Comparison of ENCODE assay signal across 14 cellular contexts in the genomic region with DNA sequence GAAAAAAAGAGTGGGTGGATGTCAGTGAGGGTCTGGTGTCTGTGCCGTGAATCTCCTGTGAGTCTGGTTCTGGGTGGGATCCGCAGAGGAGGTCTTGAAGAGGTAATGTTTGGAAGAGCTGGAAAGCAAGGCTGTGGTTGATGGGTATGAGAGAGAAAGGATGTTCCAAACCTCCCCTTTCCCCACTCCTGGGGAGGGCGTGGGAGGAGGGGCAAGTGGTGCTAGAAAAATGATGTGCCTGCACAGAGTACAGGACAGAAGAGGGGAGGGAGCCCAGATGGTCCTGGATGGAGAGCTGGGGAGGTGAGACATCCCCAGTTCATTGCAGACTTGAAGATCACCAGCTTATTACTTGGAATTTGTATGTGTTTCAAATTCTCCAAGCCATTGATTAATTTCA. TPM values are rescaled to one million over a fixed set of nuclear protein-coding genes. Genes with fewer than 3 reads are reported as not detected.
DNase-seq lines count a peak whose midpoint lies in the region; ATAC-seq and TF ChIP-seq lines count a peak whose summit lies in the region.
"Had no signal": no experiment of that assay in that cellular context is flagged by ENCODE, and none has a peak within 500 bp of the region (broad histone marks: within the 10 kb centered on the region; RNA-seq: fewer than 3 reads in every experiment).

No MANE protein-coding gene starts in this region.

- H3K9me3 Mint-ChIP-seq in CD4-positive, alpha-beta memory T cell = no peaks in the 10 kb centered on the region
- no peaks in the 10 kb centered on the region for H3K9me3 Mint-ChIP-seq in activated naive CD8-positive, alpha-beta T cell (ENCODE audit: low read depth)
- H3K9me3 Mint-ChIP-seq in naive thymus-derived CD8-positive, alpha-beta T cell = no peaks in the 10 kb centered on the region

- intact Hi-C loops in CD4-positive, alpha-beta memory T cell (cut with micrococcal nuclease) = no loop called here

- peaks cover 30 to 70% (median 48%) of the 10 kb centered on the region in 4 donors for H3K4me1 Mint-ChIP-seq in CD4-positive, alpha-beta memory T cell
- peaks cover 58% of the 10 kb centered on the region for H3K4me1 Mint-ChIP-seq in activated naive CD8-positive, alpha-beta T cell (ENCODE audit: low read depth)
- H3K4me1 Mint-ChIP-seq in naive thymus-derived CD8-positive, alpha-beta T cell = peaks cover 38 to 78% (median 73%) of the 10 kb centered on the region in 4 donors

- peaks cover 44% of the 10 kb centered on the region for H3K36me3 ChIP-seq in CD4-positive, alpha-beta memory T cell (ENCODE audit: insufficient read depth, low read length)
- peaks cover 10 to 51% of the 10 kb centered on the region in 2 experiments; a peak in 2 of 3 replicates for H3K36me3 ChIP-seq in HEK293 (ENCODE audit: control insufficient read depth in 2 of 2, insufficient read depth in 1 of 2, low read length in 2 of 2)
- H3K36me3 ChIP-seq in right atrium auricular region = peaks cover 25% of the 10 kb centered on the region

- peak overlapping the region; percentile 29 for H3K27ac ChIP-seq in CD4-positive, alpha-beta memory T cell (ENCODE audit: low read depth, low read length)
- no peak overlapping the region for H3K27ac ChIP-seq in HEK293 (ENCODE audit: extremely low read depth, low read depth, low read length)
- H3K27ac ChIP-seq in right atrium auricular region = no peak overlapping the region

- H3K27me3 Mint-ChIP-seq in CD4-positive, alpha-beta memory T cell = no peaks in the 10 kb centered on the region
- no peaks in the 10 kb centered on the region for H3K27me3 Mint-ChIP-seq in activated naive CD8-positive, alpha-beta T cell
- H3K27me3 Mint-ChIP-seq in naive thymus-derived CD8-positive, alpha-beta T cell = no peaks in the 10 kb centered on the region

- no peaks in the 10 kb centered on the region for H3K27me3 ChIP-seq in CD4-positive, alpha-beta memory T cell (ENCODE audit: insufficient read depth, low read length)
- H3K27me3 ChIP-seq in right atrium auricular region = no peaks in the 10 kb centered on the region
- H3K27me3 ChIP-seq: cardiac muscle cell, esophagus muscularis mucosa, testis had no signal

- TF ChIP-seq CTCF in HEK293 (tag by site-specific recombination; IDR thresholded peaks at IDR 0.05) (no peak), right atrium auricular region (IDR thresholded peaks at IDR 0.05) (no peak)

- H3K4me3 Mint-ChIP-seq in CD4-positive, alpha-beta memory T cell = peak overlapping the region in 6 of 8 donors; percentile 3 to 84 (median 59)
- peak overlapping the region; percentile 95 for H3K4me3 Mint-ChIP-seq in activated naive CD8-positive, alpha-beta T cell
- peak overlapping the region; percentile 55 to 100 (median 74) for H3K4me3 Mint-ChIP-seq in naive thymus-derived CD8-positive, alpha-beta T cell

- POLR2A ChIA-PET in CD4-positive, alpha-beta memory T cell (lab: Charles Lee; ENCODE audit: partially characterized antibody) = no interaction called here
- POLR2A ChIA-PET in HEK293 (lab: Yijun Ruan, JAX) = no interaction called here
- POLR2A ChIA-PET in naive thymus-derived CD8-positive, alpha-beta T cell (lab: Charles Lee) = interaction anchor here (0.8 to 5.2 kb wide), 3 partner anchors 15 to 81 kb away, joined by 3 to 109 read pairs (median 3); partner anchors contain the start of genes KLHDC3 and MEA1

- ATAC-seq in naive thymus-derived CD8-positive, alpha-beta T cell = no peak

- H3K4me1 ChIP-seq in CD4-positive, alpha-beta memory T cell (ENCODE audit: insufficient read depth, low read length) = peaks cover 54% of the 10 kb centered on the region
- H3K4me1 ChIP-seq in HEK293 (ENCODE audit: control insufficient read depth, insufficient read depth, low read length) (peaks cover 3% of the 10 kb centered on the region; the same call in 1 of the 2 replicates), right atrium auricular region (peaks cover 0 to 21% of the 10 kb centered on the region in 2 donors)

- peaks cover 32 to 59% of the 10 kb centered on the region in 2 donors for H3K36me3 Mint-ChIP-seq in CD4-positive, alpha-beta memory T cell
- H3K36me3 Mint-ChIP-seq in activated naive CD8-positive, alpha-beta T cell = peaks cover 7% of the 10 kb centered on the region
- H3K36me3 Mint-ChIP-seq in naive thymus-derived CD8-positive, alpha-beta T cell = peaks cover 0 to 56% (median 6%) of the 10 kb centered on the region in 3 donors

- H3K9me3 ChIP-seq in CD4-positive, alpha-beta memory T cell (ENCODE audit: control insufficient read depth in 1 of 2, low read length in 2 of 2) = no peaks in the 10 kb centered on the region
- H3K9me3 ChIP-seq in HEK293 (ENCODE audit: control insufficient read depth, insufficient read depth, low read depth, low read length) (no peaks in the 10 kb centered on the region), right atrium auricular region (no peaks in the 10 kb centered on the region)
- H3K9me3 ChIP-seq: esophagus muscularis mucosa, testis had no signal

- no peak for DNase-seq in CD4-positive, alpha-beta memory T cell
- DNase-seq in naive thymus-derived CD8-positive, alpha-beta T cell = no peak
- DNase-seq in LoVo (ENCODE audit: low spot score) (no peak), NCI-H510A treated with DMSO at 0.1 percent for 48 hours (lab: John Stamatoyannopoulos, UW) (no peak), right atrium auricular region (ENCODE audit: low spot score) (no peak)
- DNase-seq in stimulated activated CD4-positive, alpha-beta T cell treated with anti-CD3 and anti-CD28 coated beads, Interleukin-15, amount 100 ng/mL, for 24 hours = no peak
- DNase-seq: hypothalamus, mammary epithelial cell, testis had no signal

- H3K4me3 ChIP-seq in CD4-positive, alpha-beta memory T cell (ENCODE audit: low read length in 2 of 2) = no peak overlapping the region
- H3K4me3 ChIP-seq in HEK293 (ENCODE audit: low read depth, low read length) (no peak overlapping the region), right atrium auricular region (no peak overlapping the region)
- H3K4me3 ChIP-seq: cardiac muscle cell, esophagus muscularis mucosa, testis had no signal

- CTCF ChIA-PET in CD4-positive, alpha-beta memory T cell (lab: Charles Lee; ENCODE audit: partially characterized antibody) = no interaction called here
- CTCF ChIA-PET in HEK293 (lab: Yijun Ruan, JAX) = interaction anchor here (0.7 to 2.0 kb wide), 3 partner anchors 13 to 43 kb away, joined by 3 to 5 read pairs (median 3); no protein-coding TSS in a partner anchor

- peak overlapping the region; percentile 63 to 98 (median 86) for H3K27ac Mint-ChIP-seq in CD4-positive, alpha-beta memory T cell
- H3K27ac Mint-ChIP-seq in activated naive CD8-positive, alpha-beta T cell = peak overlapping the region; percentile 84
- peak overlapping the region; percentile 86 to 99 (median 94) for H3K27ac Mint-ChIP-seq in naive thymus-derived CD8-positive, alpha-beta T cell

TF ChIP-seq in HEK293, 187 proteins besides CTCF, POLR2A, EP300 and RAD21 (continues in another document):
- 0 out of 2 replicates have a peak, but pooled peaks have one; percentile 25 for TF ChIP-seq PRDM1 (tag by site-specific recombination; IDR thresholded peaks at IDR 0.05)
- TF ChIP-seq, protein P1, sequence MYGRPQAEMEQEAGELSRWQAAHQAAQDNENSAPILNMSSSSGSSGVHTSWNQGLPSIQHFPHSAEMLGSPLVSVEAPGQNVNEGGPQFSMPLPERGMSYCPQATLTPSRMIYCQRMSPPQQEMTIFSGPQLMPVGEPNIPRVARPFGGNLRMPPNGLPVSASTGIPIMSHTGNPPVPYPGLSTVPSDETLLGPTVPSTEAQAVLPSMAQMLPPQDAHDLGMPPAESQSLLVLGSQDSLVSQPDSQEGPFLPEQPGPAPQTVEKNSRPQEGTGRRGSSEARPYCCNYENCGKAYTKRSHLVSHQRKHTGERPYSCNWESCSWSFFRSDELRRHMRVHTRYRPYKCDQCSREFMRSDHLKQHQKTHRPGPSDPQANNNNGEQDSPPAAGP (tag by site-specific recombination; IDR thresholded peaks at IDR 0.05) = no peak
- TF ChIP-seq, protein P2, sequence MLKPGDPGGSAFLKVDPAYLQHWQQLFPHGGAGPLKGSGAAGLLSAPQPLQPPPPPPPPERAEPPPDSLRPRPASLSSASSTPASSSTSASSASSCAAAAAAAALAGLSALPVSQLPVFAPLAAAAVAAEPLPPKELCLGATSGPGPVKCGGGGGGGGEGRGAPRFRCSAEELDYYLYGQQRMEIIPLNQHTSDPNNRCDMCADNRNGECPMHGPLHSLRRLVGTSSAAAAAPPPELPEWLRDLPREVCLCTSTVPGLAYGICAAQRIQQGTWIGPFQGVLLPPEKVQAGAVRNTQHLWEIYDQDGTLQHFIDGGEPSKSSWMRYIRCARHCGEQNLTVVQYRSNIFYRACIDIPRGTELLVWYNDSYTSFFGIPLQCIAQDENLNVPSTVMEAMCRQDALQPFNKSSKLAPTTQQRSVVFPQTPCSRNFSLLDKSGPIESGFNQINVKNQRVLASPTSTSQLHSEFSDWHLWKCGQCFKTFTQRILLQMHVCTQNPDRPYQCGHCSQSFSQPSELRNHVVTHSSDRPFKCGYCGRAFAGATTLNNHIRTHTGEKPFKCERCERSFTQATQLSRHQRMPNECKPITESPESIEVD (tag by site-specific recombination; IDR thresholded peaks at IDR 0.05) = no peak

RNA-seq across cellular contexts. Expression of gene CNPY3, which starts 3.1 kb away (rescaled TPM):
- 10 to 100 TPM; 83.4 to 86.7 TPM for total RNA-seq in CD4-positive, alpha-beta memory T cell
- 10 to 100 TPM; 92.7 to 95.8 TPM for polyA plus RNA-seq in CD4-positive, alpha-beta memory T cell
- 100 to 1,000 TPM; 102 to 103 TPM for total RNA-seq in naive thymus-derived CD8-positive, alpha-beta T cell
- polyA plus RNA-seq in naive thymus-derived CD8-positive, alpha-beta T cell = 100 to 1,000 TPM in 2 of 3 donors, 10 to 100 TPM in 1; 90.3 to 158 (median 124) TPM
- 10 to 100 TPM; 22.0 to 26.5 TPM for total RNA-seq in right atrium auricular region

RNA-seq across cellular contexts. Expression of gene PTCRA, which starts 16.6 kb away (rescaled TPM):
- total RNA-seq in CD4-positive, alpha-beta memory T cell = not detected
- polyA plus RNA-seq in CD4-positive, alpha-beta memory T cell = not detected
- total RNA-seq in naive thymus-derived CD8-positive, alpha-beta T cell = not detected
- not detected for polyA plus RNA-seq in naive thymus-derived CD8-positive, alpha-beta T cell
- total RNA-seq in right atrium auricular region = 1 to 10 TPM in 1 of 2 donors, not detected in 1; 1.6 TPM
- total RNA-seq: cardiac muscle cell, mammary epithelial cell, renal cortical epithelial cell had no signal
- polyA plus RNA-seq: cardiac muscle cell, mammary epithelial cell had no signal

RNA-seq across cellular contexts. Expression of gene GNMT, which starts 28.1 kb away (rescaled TPM):
- total RNA-seq in CD4-positive, alpha-beta memory T cell = 1 to 10 TPM; 1.1 to 1.2 TPM
- under 1 TPM in 1 of 2 donors, not detected in 1; 0.36 TPM for polyA plus RNA-seq in CD4-positive, alpha-beta memory T cell
- 1 to 10 TPM; 1.9 to 2.1 TPM for total RNA-seq in naive thymus-derived CD8-positive, alpha-beta T cell
- polyA plus RNA-seq in naive thymus-derived CD8-positive, alpha-beta T cell = under 1 TPM in 2 of 3 donors, not detected in 1; 0.19 to 0.34 TPM
- total RNA-seq in right atrium auricular region = 1 to 10 TPM; 3.3 to 4.1 TPM

RNA-seq across cellular contexts. Expression of gene PEX6, which starts 46.6 kb away (rescaled TPM):
- 10 to 100 TPM; 38.9 to 40.5 TPM for total RNA-seq in CD4-positive, alpha-beta memory T cell
- polyA plus RNA-seq in CD4-positive, alpha-beta memory T cell = 10 to 100 TPM; 14.5 TPM
- 10 to 100 TPM; 34.5 to 38.3 TPM for total RNA-seq in naive thymus-derived CD8-positive, alpha-beta T cell
- polyA plus RNA-seq in naive thymus-derived CD8-positive, alpha-beta T cell = 10 to 100 TPM; 17.6 to 30.8 (median 23.6) TPM
- 10 to 100 TPM; 11.7 to 16.7 TPM for total RNA-seq in right atrium auricular region

RNA-seq across cellular contexts. Expression of gene PPP2R5D, which starts 52.0 kb away (rescaled TPM):
- total RNA-seq in CD4-positive, alpha-beta memory T cell = 10 to 100 TPM; 36.6 to 38.0 TPM
- polyA plus RNA-seq in CD4-positive, alpha-beta memory T cell = 10 to 100 TPM; 22.3 to 30.8 TPM
- total RNA-seq in naive thymus-derived CD8-positive, alpha-beta T cell = 10 to 100 TPM; 27.0 to 32.4 TPM
- 10 to 100 TPM; 11.6 to 29.8 (median 17.6) TPM for polyA plus RNA-seq in naive thymus-derived CD8-positive, alpha-beta T cell
- 10 to 100 TPM; 32.8 to 41.1 TPM for total RNA-seq in right atrium auricular region
